Comparison of ENCODE assay signal across 8 cellular contexts in the genomic region with DNA sequence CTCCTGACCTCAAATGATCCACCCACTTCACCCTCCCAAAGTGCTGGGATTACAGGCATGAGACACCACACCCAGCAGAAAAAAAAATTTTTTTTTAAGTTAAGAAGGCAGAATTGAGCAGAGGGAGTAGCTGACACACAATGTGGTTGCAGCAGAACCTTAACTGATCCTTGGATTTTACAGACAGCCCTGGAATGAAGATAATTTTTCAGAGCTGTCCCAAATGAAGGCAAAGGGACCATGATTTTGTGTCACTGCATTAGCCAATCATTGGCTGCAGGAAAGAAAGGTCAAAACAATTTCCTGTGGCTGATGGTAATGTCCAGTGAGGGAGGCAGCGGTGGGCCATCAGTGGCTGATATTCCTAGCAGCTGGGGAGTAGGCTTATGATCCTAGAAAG. TPM values are rescaled to one million over a fixed set of nuclear protein-coding genes. Genes with fewer than 3 reads are reported as not detected.
"Had no signal": no experiment of that assay in that cellular context is flagged by ENCODE, and none has a peak within 500 bp of the region (broad histone marks: within the 10 kb centered on the region; RNA-seq: fewer than 3 reads in every experiment).

No MANE protein-coding gene starts in this region.

- DNase-seq: GDM1, GF-D8 had no signal

- ATAC-seq: GM12878 had no signal

- FAIRE-seq: G401.6, GM12878, GM12891, GM12892, GM18507, GM19239 had no signal

- H3K4me3 ChIP-seq: GM12878 had no signal

RNA-seq across cellular contexts. Expression of a gene that starts 19.3 kb away (rescaled TPM):
- total RNA-seq: GM12878 had no signal
- polyA plus RNA-seq: GM12878 had no signal
